8 cellular contexts compared by ENCODE assay signal in the genomic region with DNA sequence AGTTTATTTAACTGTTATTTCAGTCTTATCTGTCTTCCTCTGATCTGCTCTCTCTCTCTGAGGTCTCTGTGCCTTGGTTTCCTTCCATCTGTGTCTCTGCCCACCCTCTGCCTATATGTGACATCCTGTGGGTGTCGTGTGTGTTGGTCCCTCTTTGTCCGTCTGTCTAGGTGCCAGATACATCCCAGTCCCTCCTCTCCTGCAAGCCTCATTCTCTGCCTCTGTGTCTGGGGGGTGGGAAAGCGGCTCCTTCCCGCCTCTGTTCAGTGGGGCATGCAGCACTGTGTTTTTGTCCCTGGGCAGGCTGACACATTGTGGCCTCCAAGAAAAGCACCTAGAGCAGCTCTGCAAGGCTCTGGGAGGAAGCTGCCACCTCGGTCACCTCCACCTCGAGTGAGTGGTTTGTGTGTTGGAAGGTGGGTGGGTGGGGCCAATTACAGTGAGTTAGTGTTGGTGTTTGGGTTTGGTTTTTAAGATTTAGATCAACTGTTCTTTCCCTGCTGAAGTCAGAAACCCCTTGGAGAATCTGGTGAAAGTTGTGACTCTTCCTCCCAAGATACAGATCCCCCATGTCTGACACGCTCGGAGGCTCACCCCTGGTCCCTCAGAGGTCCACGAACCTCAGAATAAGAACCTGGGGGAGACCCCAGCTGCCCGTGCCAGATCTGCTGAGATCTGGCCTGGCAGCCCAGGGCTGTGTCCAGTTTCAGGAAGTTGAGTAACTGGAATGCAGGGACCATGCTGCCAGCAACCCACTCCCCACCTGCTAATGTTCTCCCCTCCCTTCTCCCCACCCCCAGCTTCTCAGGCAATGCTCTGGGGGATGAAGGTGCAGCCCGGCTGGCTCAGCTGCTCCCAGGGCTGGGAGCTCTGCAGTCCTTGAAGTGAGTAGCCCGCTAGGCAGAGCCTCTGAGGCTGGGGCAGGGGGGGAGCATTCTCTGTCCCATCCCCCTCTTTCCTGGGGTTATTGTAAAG. TPM values are rescaled to one million over a fixed set of nuclear protein-coding genes. Genes with fewer than 3 reads are reported as not detected.
A peak's percentile ranks its signal among the peaks of the same experiment; 100 is the strongest.
DNase-seq lines count a peak whose midpoint lies in the region; ATAC-seq and TF ChIP-seq lines count a peak whose summit lies in the region.

No MANE protein-coding gene starts in this region.

- no peaks in the 10 kb centered on the region for H3K9me3 ChIP-seq in uterus

- H3K4me3 Mint-ChIP-seq in stimulated activated naive CD8-positive, alpha-beta T cell treated with anti-CD3 and anti-CD28 coated beads, Interleukin-15, amount 100 ng/mL, for 72 hours, result peak overlapping the region; percentile 58 to 71

- DNase-seq in activated CD4-positive, alpha-beta T cell treated with anti-CD3 and anti-CD28 coated beads for 48 hours, result peak; percentile 91
- DNase-seq in iris pigment epithelial cell (ENCODE audit: low read depth) (peak; percentile 12), NCI-H446 treated with DMSO at 0.1 percent for 48 hours (lab: John Stamatoyannopoulos, UW) (no peak), uterus (no peak), Right ventricle myocardium superior (no peak)
- peak; percentile 82 to 94 for DNase-seq in stimulated activated naive CD8-positive, alpha-beta T cell treated with anti-CD3 and anti-CD28 coated beads, Interleukin-15, amount 100 ng/mL, for 72 hours

- no peak for TF ChIP-seq CTCF in uterus (IDR thresholded peaks at IDR 0.05)

- H3K4me1 ChIP-seq in uterus, result no peaks in the 10 kb centered on the region

- H3K27me3 ChIP-seq in uterus, result no peaks in the 10 kb centered on the region

- no peak for TF ChIP-seq POLR2A in uterus (IDR thresholded peaks at IDR 0.05)

- no peaks in the 10 kb centered on the region for H3K9me3 Mint-ChIP-seq in stimulated activated naive CD8-positive, alpha-beta T cell treated with anti-CD3 and anti-CD28 coated beads, Interleukin-15, amount 100 ng/mL, for 72 hours

- H3K27me3 Mint-ChIP-seq in stimulated activated naive CD8-positive, alpha-beta T cell treated with anti-CD3 and anti-CD28 coated beads, Interleukin-15, amount 100 ng/mL, for 72 hours, result no peaks in the 10 kb centered on the region

- H3K27ac ChIP-seq in uterus, result no peak overlapping the region

- intact Hi-C loops in uterus (cut with DNase I; ENCODE audit: low total_unique reads), result no loop called here
- intact Hi-C loops in Right ventricle myocardium superior (cut with DNase I), result loop anchor here (5.0 kb wide), 1 partner anchor 74 kb away; no protein-coding TSS in a partner anchor

- peaks cover 100% of the 10 kb centered on the region for H3K4me1 Mint-ChIP-seq in stimulated activated naive CD8-positive, alpha-beta T cell treated with anti-CD3 and anti-CD28 coated beads, Interleukin-15, amount 100 ng/mL, for 72 hours

- peak; percentile 23 for ATAC-seq in GM18520 (IDR thresholded peaks at IDR 0.05; ENCODE audit: unreplicated experiment)
- peak; percentile 22 for ATAC-seq in HG02938 (IDR thresholded peaks at IDR 0.05; ENCODE audit: unreplicated experiment)
- peak; percentile 82 for ATAC-seq in stimulated activated naive CD8-positive, alpha-beta T cell treated with anti-CD3 and anti-CD28 coated beads, Interleukin-15, amount 100 ng/mL, for 72 hours
- no peak for ATAC-seq in Right ventricle myocardium superior (ENCODE audit: poor library complexity)

- peak overlapping the region; percentile 87 to 96 for H3K27ac Mint-ChIP-seq in stimulated activated naive CD8-positive, alpha-beta T cell treated with anti-CD3 and anti-CD28 coated beads, Interleukin-15, amount 100 ng/mL, for 72 hours

- no peak overlapping the region for H3K4me3 ChIP-seq in uterus

- H3K36me3 ChIP-seq in uterus, result no peaks in the 10 kb centered on the region

RNA-seq across cellular contexts. Expression of a gene that starts 50.9 kb away (rescaled TPM):
- 10 to 100 TPM; 25.1 to 41.4 (median 40.6) TPM for total RNA-seq in uterus
- total RNA-seq in Right ventricle myocardium superior, result 13.3 TPM

RNA-seq across cellular contexts. Expression of a gene that starts 52.1 kb away (rescaled TPM):
- total RNA-seq in uterus (10 to 100 TPM; 14.9 to 77.0 (median 23.9) TPM), Right ventricle myocardium superior (9.9 TPM)

Comparison
In these comparisons a context has a peak if more than half of its experiments do, and no peak if none do; other contexts are left out.
1. DNase-seq: peak in activated CD4-positive, alpha-beta T cell treated with anti-CD3 and anti-CD28 coated beads for 48 hours (single experiment), iris pigment epithelial cell (single experiment) and stimulated activated naive CD8-positive, alpha-beta T cell treated with anti-CD3 and anti-CD28 coated beads, Interleukin-15, amount 100 ng/mL, for 72 hours (2 of 2); none in NCI-H446 treated with DMSO at 0.1 percent for 48 hours (single experiment), uterus (0 of 2) and Right ventricle myocardium superior (single experiment).